Comparison of ENCODE assay signal across 35 cellular contexts in genomic region chr22:37319469-37319868, GRCh38. TPM values are rescaled to one million over a fixed set of nuclear protein-coding genes. Genes with fewer than 3 reads are reported as not detected.
"Had no signal": no experiment of that assay in that cellular context is flagged by ENCODE, and none has a peak within 500 bp of the region (broad histone marks: within the 10 kb centered on the region; RNA-seq: fewer than 3 reads in every experiment).

No MANE protein-coding gene starts in this region.

- H3K27ac ChIP-seq: adrenal gland, KMS-11, Peyer's patch, SK-N-MC had no signal

- H3K9me3 Mint-ChIP-seq: activated CD4-positive, alpha-beta memory T cell treated with anti-CD3 and anti-CD28 coated beads for 36 hours; activated CD4-positive, alpha-beta T cell treated with anti-CD3 and anti-CD28 coated beads, Interleukin-2, amount 10 ng/mL, durations not matched to agents 24 days and 14 days; activated naive CD4-positive, alpha-beta T cell treated with anti-CD3 and anti-CD28 coated beads for 36 hours; activated naive CD4-positive, alpha-beta T cell treated with anti-CD3 and anti-CD28 coated beads, Interleukin-2, amount 50 U/mL, for 72 hours; activated T-cell treated with anti-CD3 and anti-CD28 coated beads, Interleukin-2, amount 50 U/mL, for 4 hours; activated T-helper 1 cell treated with anti-CD3 and anti-CD28 coated beads, Interleukin-12 subunit alpha, Interleukin-12 subunit beta, Interleukin-2, Interleukin-4 antibody, amounts not matched to agents 30 ng/mL and 10 ng/mL and 1 ng/mL, durations not matched to agents 14 hours and 24 hours and 36 hours had no signal

- H3K9me3 ChIP-seq: adrenal gland, Peyer's patch had no signal

- H3K36me3 Mint-ChIP-seq: activated CD4-positive, alpha-beta memory T cell treated with anti-CD3 and anti-CD28 coated beads for 36 hours; activated naive CD4-positive, alpha-beta T cell treated with anti-CD3 and anti-CD28 coated beads, Interleukin-2, amount 50 U/mL, for 72 hours; brain had no signal

- H3K4me2 ChIP-seq: KMS-11 had no signal

- H3K9ac ChIP-seq: KMS-11 had no signal

- H3K36me3 ChIP-seq: adrenal gland, Peyer's patch had no signal

- DNase-seq: activated CD4-positive, alpha-beta memory T cell treated with anti-CD3 and anti-CD28 coated beads for 36 hours; activated CD4-positive, alpha-beta T cell treated with anti-CD3 and anti-CD28 coated beads, Interleukin-2, amount 10 ng/mL, durations not matched to agents 24 days and 14 days; activated CD8-positive, alpha-beta memory T cell treated with anti-CD3 and anti-CD28 coated beads, Interleukin-2, amount 50 U/mL, for 4 hours; activated gamma-delta T cell treated with Interleukin-2 at 50 U/mL for 16 hours; activated naive CD4-positive, alpha-beta T cell treated with anti-CD3 and anti-CD28 coated beads for 36 hours; activated T-cell treated with anti-CD3 and anti-CD28 coated beads for 4 hours; activated T-cell treated with anti-CD3 and anti-CD28 coated beads, Interleukin-2, amount 50 U/mL, for 4 hours; adrenal gland; anterior cingulate cortex; caudate nucleus; MM.1S; MV-4-11; NCI-H1092; NCI-H1417; NCI-H146; NCI-H187; NCI-H2029 treated with DMSO at 0.1 percent for 48 hours; NCI-H2107; NCI-H2171; NCI-H510A; NCI-H526; NCI-H748 treated with DMSO at 0.1 percent for 48 hours; NK-92 treated with Interleukin-12 subunit alpha and Interleukin-12 subunit beta, amount 100 ng/mL, for 24 hours; PC-3; Peyer's patch; Right ventricle myocardium superior; RPMI8226; T1000 had no signal

- H3K27ac Mint-ChIP-seq: activated CD4-positive, alpha-beta memory T cell treated with anti-CD3 and anti-CD28 coated beads for 36 hours; activated CD4-positive, alpha-beta T cell treated with anti-CD3 and anti-CD28 coated beads, Interleukin-2, amount 10 ng/mL, durations not matched to agents 24 days and 14 days; activated naive CD4-positive, alpha-beta T cell treated with anti-CD3 and anti-CD28 coated beads for 36 hours; activated T-helper 1 cell treated with anti-CD3 and anti-CD28 coated beads, Interleukin-12 subunit alpha, Interleukin-12 subunit beta, Interleukin-2, Interleukin-4 antibody, amounts not matched to agents 30 ng/mL and 10 ng/mL and 1 ng/mL, durations not matched to agents 14 hours and 24 hours and 36 hours had no signal

- H3K4me3 Mint-ChIP-seq: activated CD4-positive, alpha-beta memory T cell treated with anti-CD3 and anti-CD28 coated beads for 36 hours; activated CD4-positive, alpha-beta T cell treated with anti-CD3 and anti-CD28 coated beads, Interleukin-2, amount 10 ng/mL, durations not matched to agents 24 days and 14 days; activated naive CD4-positive, alpha-beta T cell treated with anti-CD3 and anti-CD28 coated beads for 36 hours; activated T-cell treated with anti-CD3 and anti-CD28 coated beads, Interleukin-2, amount 50 U/mL, for 4 hours; activated T-helper 1 cell treated with anti-CD3 and anti-CD28 coated beads, Interleukin-12 subunit alpha, Interleukin-12 subunit beta, Interleukin-2, Interleukin-4 antibody, amounts not matched to agents 30 ng/mL and 10 ng/mL and 1 ng/mL, durations not matched to agents 14 hours and 24 hours and 36 hours; brain had no signal

- H3K4me3 ChIP-seq: adrenal gland, Peyer's patch, SK-N-MC had no signal

- H3K4me1 ChIP-seq: adrenal gland had no signal

RNA-seq across cellular contexts. Expression of gene CYTH4, which starts 37.2 kb away (rescaled TPM):
- total RNA-seq: bronchial epithelial cell, LHCN-M2 had no signal
